Comparison of ENCODE assay signal across 8 cellular contexts in the genomic region with DNA sequence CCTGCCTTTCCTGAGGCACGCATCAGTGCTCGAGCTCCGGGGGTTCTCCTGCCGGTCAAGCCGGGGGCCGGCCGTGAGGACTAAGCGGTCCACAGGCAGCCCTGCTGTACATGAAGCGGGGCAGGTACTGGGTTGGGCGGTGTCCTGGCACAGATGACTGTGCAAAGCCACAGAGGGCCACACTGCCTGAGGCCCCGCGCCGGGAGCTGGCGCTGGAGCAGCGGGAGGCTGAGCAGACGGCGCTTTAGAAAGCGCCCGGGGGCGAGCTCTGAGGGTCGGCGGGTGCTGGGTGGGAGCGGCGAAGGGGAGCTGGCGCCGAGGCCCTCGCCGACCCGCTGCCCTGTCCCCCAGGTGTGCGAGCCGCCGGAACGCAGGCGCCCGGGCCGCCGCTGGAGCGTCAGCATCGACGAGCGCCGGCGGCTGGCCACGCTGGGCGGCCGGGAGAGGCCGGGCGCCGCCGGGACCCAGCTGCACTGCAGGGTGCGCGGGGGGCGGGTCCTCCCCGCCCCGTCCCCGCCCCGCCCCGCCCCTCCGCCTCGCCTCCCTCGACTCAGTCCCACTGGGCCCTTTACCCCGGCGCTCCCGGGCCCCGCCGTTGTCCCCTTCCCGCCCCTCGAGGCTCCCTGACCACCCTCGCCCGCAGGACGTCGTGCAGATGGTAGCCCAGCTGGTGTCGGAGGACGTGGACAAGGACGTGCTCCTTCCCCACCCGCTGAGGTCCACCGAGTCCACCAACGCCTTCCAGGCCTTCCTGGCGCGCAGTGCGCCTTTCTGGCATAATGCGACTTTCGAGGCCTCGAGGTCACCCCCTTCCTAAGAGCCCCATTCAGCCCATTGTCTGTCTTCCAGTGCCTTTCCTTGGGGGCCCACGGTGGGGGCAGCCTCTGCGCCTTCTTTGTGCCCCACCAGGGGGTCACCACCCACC. TPM values are rescaled to one million over a fixed set of nuclear protein-coding genes. Genes with fewer than 3 reads are reported as not detected.
DNase-seq lines count a peak whose midpoint lies in the region; ATAC-seq and TF ChIP-seq lines count a peak whose summit lies in the region.

No MANE protein-coding gene starts in this region.

- H3K4me1 Mint-ChIP-seq in dendritic cell treated with granulocyte-macrophage colony-stimulating factor and Interleukin-4, amounts not matched to agents 40 ng/mL and 50 ng/mL, for 4 days (ENCODE audit: low read depth): peaks cover 55% of the 10 kb centered on the region
- peaks cover 4% of the 10 kb centered on the region for H3K4me1 Mint-ChIP-seq in type B pancreatic cell (ENCODE audit: unreplicated experiment)

- H3K4me3 Mint-ChIP-seq in dendritic cell treated with granulocyte-macrophage colony-stimulating factor and Interleukin-4, amounts not matched to agents 40 ng/mL and 50 ng/mL, for 4 days: peak overlapping the region; percentile 72
- peak overlapping the region; percentile 72 for H3K4me3 Mint-ChIP-seq in type B pancreatic cell

- BruUV-seq in OCI-LY7 (replicated peaks; lab: Mats Ljungman, UMichigan): no TSS peak

- H2AFZ ChIP-seq in OCI-LY7 (ENCODE audit: low read length): no peak overlapping the region

- no peaks in the 10 kb centered on the region for H3K9me2 ChIP-seq in OCI-LY7 (ENCODE audit: insufficient read depth, low read length)

- no peak for DNase-seq in activated CD4-positive, CD25-positive, alpha-beta regulatory T cell treated with anti-CD3 and anti-CD28 coated beads, Interleukin-2, amount 50 U/mL, for 72 hours
- DNase-seq in OCI-LY7 (ENCODE audit: low spot score): no peak
- no peak for DNase-seq in lung (ENCODE audit: low spot score)
- DNase-seq in type B pancreatic cell (ENCODE audit: extremely low spot score, unreplicated experiment): peak; percentile 68
- DNase-seq in globus pallidus (ENCODE audit: low spot score): no peak

- H3K4me1 ChIP-seq in OCI-LY7 (ENCODE audit: insufficient read depth, low read length, poor library complexity, severe bottlenecking) (peaks cover 7% of the 10 kb centered on the region), lung (ENCODE audit: control insufficient read depth in 2 of 2, insufficient read depth in 2 of 2, low read length in 2 of 2) (peaks cover 0 to 6% of the 10 kb centered on the region in 2 donors)

- H3K4me3 ChIP-seq in OCI-LY7 (ENCODE audit: low read depth, low read length, poor library complexity, severe bottlenecking): no peak overlapping the region
- H3K4me3 ChIP-seq in lung: no peak overlapping the region

- no peaks in the 10 kb centered on the region for H3K36me3 Mint-ChIP-seq in dendritic cell treated with granulocyte-macrophage colony-stimulating factor and Interleukin-4, amounts not matched to agents 40 ng/mL and 50 ng/mL, for 4 days (ENCODE audit: low read depth)
- H3K36me3 Mint-ChIP-seq in type B pancreatic cell: no peaks in the 10 kb centered on the region

- H3K27ac ChIP-seq in OCI-LY7 (ENCODE audit: low read depth, low read length, poor library complexity, severe bottlenecking) (no peak overlapping the region), lung (ENCODE audit: low read depth in 1 of 2, low read length in 1 of 2) (no peak overlapping the region)

- H4K20me1 ChIP-seq in OCI-LY7 (ENCODE audit: insufficient read depth, low read length): no peaks in the 10 kb centered on the region

- H3K27me3 ChIP-seq in lung (ENCODE audit: control insufficient read depth, insufficient read depth): no peaks in the 10 kb centered on the region

- ATAC-seq in activated CD4-positive, CD25-positive, alpha-beta regulatory T cell treated with anti-CD3 and anti-CD28 coated beads, Interleukin-2, amount 50 U/mL, for 24 hours: peak; percentile 31 to 46
- ATAC-seq in lung (ENCODE audit: insufficient read depth, low FRiP score) (peak; percentile 20), HG03196 (IDR thresholded peaks at IDR 0.05; ENCODE audit: unreplicated experiment) (no peak)

- peaks cover 45% of the 10 kb centered on the region for H3K27me3 Mint-ChIP-seq in dendritic cell treated with granulocyte-macrophage colony-stimulating factor and Interleukin-4, amounts not matched to agents 40 ng/mL and 50 ng/mL, for 4 days
- H3K27me3 Mint-ChIP-seq in type B pancreatic cell: peaks cover 35% of the 10 kb centered on the region

- TF ChIP-seq CTCF in OCI-LY7 (conservative IDR thresholded peaks at IDR 0.05; ENCODE audit: low read length) (no peak), lung (IDR thresholded peaks at IDR 0.05; ENCODE audit: control extremely low read depth, extremely low read depth) (no peak), type B pancreatic cell (conservative IDR thresholded peaks at IDR 0.05) (no peak)

- H3K4me2 ChIP-seq in OCI-LY7 (ENCODE audit: low read length): peak overlapping the region; percentile 22; the same call in 1 of the 2 replicates

- CTCF ChIA-PET in OCI-LY7 (lab: Charles Lee; ENCODE audit: unreplicated experiment): no interaction called here

- POLR2A ChIA-PET in OCI-LY7 (lab: Charles Lee): no interaction called here

- H3K36me3 ChIP-seq in OCI-LY7 (ENCODE audit: insufficient read depth, low read length): no peaks in the 10 kb centered on the region
- no peaks in the 10 kb centered on the region for H3K36me3 ChIP-seq in lung (ENCODE audit: control insufficient read depth in 2 of 2, insufficient read depth in 2 of 2, low read length in 2 of 2)

- no peaks in the 10 kb centered on the region for H3K9me3 Mint-ChIP-seq in dendritic cell treated with granulocyte-macrophage colony-stimulating factor and Interleukin-4, amounts not matched to agents 40 ng/mL and 50 ng/mL, for 4 days
- peaks cover under 1% of the 10 kb centered on the region for H3K9me3 Mint-ChIP-seq in type B pancreatic cell

- intact Hi-C loops in OCI-LY7 (cut with micrococcal nuclease; ENCODE audit: unreplicated experiment): no loop called here
- intact Hi-C loops in dendritic cell treated with granulocyte-macrophage colony-stimulating factor and Interleukin-4, amounts not matched to agents 40 ng/mL and 50 ng/mL, for 4 days (cut with micrococcal nuclease): no loop called here

- 9 to 10% methylated on average over 61 to 86 of the region's 86 CpGs for WGBS in lung, 2 donors

- H3K27ac Mint-ChIP-seq in dendritic cell treated with granulocyte-macrophage colony-stimulating factor and Interleukin-4, amounts not matched to agents 40 ng/mL and 50 ng/mL, for 4 days: peak overlapping the region; percentile 52
- H3K27ac Mint-ChIP-seq in type B pancreatic cell: no peak overlapping the region

- H3K9me3 ChIP-seq in OCI-LY7 (ENCODE audit: low read length): no peaks in the 10 kb centered on the region
- H3K9me3 ChIP-seq in lung (ENCODE audit: control insufficient read depth in 2 of 2, insufficient read depth in 1 of 2, low read length in 1 of 2): peaks cover 0 to 3% of the 10 kb centered on the region in 2 donors

- H3K79me2 ChIP-seq in OCI-LY7 (ENCODE audit: insufficient read depth, low read depth, low read length): no peaks in the 10 kb centered on the region

RNA-seq across cellular contexts. Expression of gene MTA1, which starts 8.3 kb away (rescaled TPM):
- 92.3 and 103 TPM in 2 replicates for total RNA-seq in OCI-LY7 (2014; rRNA removed; shearing (Covaris generic))
- total RNA-seq in OCI-LY7 (2022): 217 and 220 TPM in 2 replicates
- 100 to 1,000 TPM in 1 of 2 donors, 10 to 100 TPM in 1; 64.7 to 113 TPM for total RNA-seq in lung
- 10 to 100 TPM; 40.2 to 62.6 TPM for polyA plus RNA-seq in lung
- total RNA-seq in type B pancreatic cell (ENCODE audit: low replicate concordance): 113 and 194 TPM in 2 replicates

RNA-seq across cellular contexts. Expression of gene TEX22, which starts 12.9 kb away (rescaled TPM):
- total RNA-seq in OCI-LY7 (2014; rRNA removed; shearing (Covaris generic)): 1.3 and 2.3 TPM in 2 replicates
- total RNA-seq in OCI-LY7 (2022): 9.2 and 12.2 TPM in 2 replicates
- 1 to 10 TPM in 1 of 2 donors, under 1 TPM in 1; 0.40 to 2.1 TPM for total RNA-seq in lung
- polyA plus RNA-seq in lung: under 1 TPM; 0.17 to 0.18 TPM
- total RNA-seq in type B pancreatic cell (ENCODE audit: low replicate concordance): 0.76 and 4.1 TPM in 2 replicates
